ENCODE assay signal across 19 cellular contexts in genomic region chr22:35910013-35910860, GRCh38.
DNase-seq lines count a peak whose midpoint lies in the region; ATAC-seq and TF ChIP-seq lines count a peak whose summit lies in the region.
"Had no signal": no experiment of that assay in that cellular context is flagged by ENCODE, and none has a peak within 500 bp of the region (broad histone marks: within the 10 kb centered on the region; RNA-seq: fewer than 3 reads in every experiment).

No MANE protein-coding gene starts in this region.

- no peaks in the 10 kb centered on the region for H3K9me3 ChIP-seq in PC-9 (ENCODE audit: insufficient read depth, low read depth)
- H3K9me3 ChIP-seq in mesodermal cell (ENCODE audit: control insufficient read depth, low read length): no peaks in the 10 kb centered on the region
- H3K9me3 ChIP-seq: Caco-2, ovary had no signal

- ATAC-seq in HG02981 (IDR thresholded peaks at IDR 0.05; ENCODE audit: unreplicated experiment): no peak
- ATAC-seq: activated CD8-positive, alpha-beta T cell treated with anti-CD3 and anti-CD28 coated beads, Interleukin-2, amount 10 ng/mL, durations not matched to agents 7 days and 5 days; GM23338; left colon; T-helper 17 cell; WTC11 had no signal

- TF ChIP-seq CTCF in PC-9 (conservative IDR thresholded peaks at IDR 0.05) (no peak), fibroblast of mammary gland (conservative IDR thresholded peaks at IDR 0.05; ENCODE audit: control insufficient read depth, insufficient read depth, low read depth, low read length) (no peak), lower leg skin (IDR thresholded peaks at IDR 0.05) (no peak)

- H3K27ac ChIP-seq in PC-9 (peak overlapping the region; percentile 5), mesodermal cell (ENCODE audit: low read depth, low read length, severe bottlenecking) (peak overlapping the region; percentile 2)
- H3K27ac ChIP-seq: ovary had no signal

- intact Hi-C loops in PC-9 (cut with micrococcal nuclease; ENCODE audit: unreplicated experiment) (no loop called here), lower leg skin (cut with DNase I; ENCODE audit: low total_unique reads) (no loop called here)

- H3K4me1 ChIP-seq in PC-9 (replicated peaks; ENCODE audit: insufficient read depth) (peaks cover 53% of the 10 kb centered on the region), mesodermal cell (ENCODE audit: control insufficient read depth, insufficient read depth, low read length, poor library complexity, severe bottlenecking) (peaks cover 37% of the 10 kb centered on the region)

- no peaks in the 10 kb centered on the region for H3K9me2 ChIP-seq in PC-9 (ENCODE audit: insufficient read depth)

- H4K20me1 ChIP-seq in PC-9 (ENCODE audit: insufficient read depth): no peaks in the 10 kb centered on the region

- no peaks in the 10 kb centered on the region for H3K36me3 ChIP-seq in PC-9 (ENCODE audit: low read depth)
- no peaks in the 10 kb centered on the region for H3K36me3 ChIP-seq in mesodermal cell (ENCODE audit: control insufficient read depth, insufficient read depth, low read length)
- H3K36me3 ChIP-seq: ovary had no signal

- CTCF ChIA-PET in PC-9 (lab: Charles Lee): no interaction called here

- H3K4me2 ChIP-seq in PC-9: no peak overlapping the region

- no CpG with 5 or more reads among the region's 4 CpGs for WGBS in mesodermal cell (ENCODE audit: insufficient coverage in 2 of 2), 2 experiments
- 62 to 63% methylated on average over 4 of the region's 4 CpGs for WGBS in lower leg skin, 2 donors

- TF ChIP-seq POLR2A in lower leg skin (IDR thresholded peaks at IDR 0.05): no peak

- POLR2A ChIA-PET in PC-9 (lab: Charles Lee; ENCODE audit: unreplicated experiment): interaction anchor here (0.6 kb wide), 1 partner anchor 126 kb away, joined by 6 read pairs; no protein-coding TSS in a partner anchor

- peaks cover 94% of the 10 kb centered on the region for H3K79me2 ChIP-seq in PC-9 (ENCODE audit: low read depth)

- peak; percentile 15 for DNase-seq in Daoy (ENCODE audit: low read depth)
- no peak for DNase-seq in PC-9
- DNase-seq in fibroblast of mammary gland (ENCODE audit: low read depth): peak; percentile 43
- DNase-seq in glomerular visceral epithelial cell (ENCODE audit: extremely low spot score): no peak
- DNase-seq in AG08396 (ENCODE audit: low spot score): no peak
- no peak for DNase-seq in lower leg skin (ENCODE audit: low spot score in 2 of 2)
- DNase-seq: activated CD8-positive, alpha-beta T cell treated with anti-CD3 and anti-CD28 coated beads, Interleukin-2, amount 10 ng/mL, durations not matched to agents 7 days and 5 days; activated T-cell treated with anti-CD3 and anti-CD28 coated beads, Interleukin-2, amount 50 U/mL, for 48 hours; Caco-2; GF-D8; left colon; NCI-H1436 treated with DMSO at 0.1 percent for 48 hours; ovary; small intestine; T-helper 17 cell had no signal

- BruUV-seq in PC-9 (replicated peaks; lab: Mats Ljungman, UMichigan): no TSS peak

- H3F3A ChIP-seq in PC-9 (ENCODE audit: insufficient read depth, low read depth): peaks cover 33% of the 10 kb centered on the region

- H3K27me3 ChIP-seq in PC-9 (ENCODE audit: insufficient read depth, low read depth): no peaks in the 10 kb centered on the region
- H3K27me3 ChIP-seq: ovary had no signal

- H3K4me3 ChIP-seq in PC-9 (no peak overlapping the region), fibroblast of mammary gland (ENCODE audit: control insufficient read depth, low read depth, low read length) (no peak overlapping the region), mesodermal cell (ENCODE audit: extremely low read depth, insufficient read depth, low read length, poor library complexity, severe bottlenecking) (no peak overlapping the region), lower leg skin (ENCODE audit: low read depth, poor library complexity, severe bottlenecking) (no peak overlapping the region)
- H3K4me3 ChIP-seq: GM23338, ovary had no signal

- H2AFZ ChIP-seq in PC-9: no peak overlapping the region
- H2AFZ ChIP-seq: GM23338 had no signal

Comparison
In these comparisons a context has a peak if more than half of its experiments do, and no peak if none do; other contexts are left out.
1. DNase-seq: peak in Daoy (single experiment) and fibroblast of mammary gland (single experiment); none in PC-9 (0 of 2), glomerular visceral epithelial cell (single experiment), AG08396 (single experiment) and lower leg skin (0 of 2).